Comparison of ENCODE assay signal across 17 cellular contexts in the genomic region with DNA sequence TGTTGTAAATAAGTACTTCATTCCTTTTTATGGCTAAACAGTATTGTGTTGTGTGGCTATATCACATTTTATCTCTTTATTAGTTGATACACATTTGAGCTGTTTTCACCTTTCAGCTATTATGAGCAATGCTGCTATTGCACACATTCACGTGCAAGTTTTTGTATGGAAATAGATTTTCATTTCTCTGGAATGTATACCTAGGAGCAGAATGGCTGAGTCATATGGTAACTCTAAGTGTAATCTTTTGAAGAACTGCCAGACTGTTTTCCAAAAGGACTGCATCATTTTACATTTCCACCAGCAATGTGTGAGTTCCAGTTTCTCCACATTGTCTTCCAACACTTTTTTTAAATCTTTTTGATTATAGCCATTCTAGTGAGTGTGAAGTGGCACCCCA.
DNase-seq lines count a peak whose midpoint lies in the region; ATAC-seq and TF ChIP-seq lines count a peak whose summit lies in the region.
"Had no signal": no experiment of that assay in that cellular context is flagged by ENCODE, and none has a peak within 500 bp of the region (broad histone marks: within the 10 kb centered on the region; RNA-seq: fewer than 3 reads in every experiment).

No MANE protein-coding gene starts in this region.

- peaks cover 2% of the 10 kb centered on the region for H3K27me3 Mint-ChIP-seq in nephron progenitor cell (ENCODE audit: low read depth, poor library complexity)
- H3K27me3 Mint-ChIP-seq: dendritic cell treated with granulocyte-macrophage colony-stimulating factor and Interleukin-4, amounts not matched to agents 40 ng/mL and 50 ng/mL, for 4 days had no signal

- H3K27me3 ChIP-seq in PC-9 (ENCODE audit: insufficient read depth, low read depth): no peaks in the 10 kb centered on the region
- H3K27me3 ChIP-seq: pancreas had no signal

- BruUV-seq in PC-9 (replicated peaks; lab: Mats Ljungman, UMichigan): no TSS peak

- peaks cover 23% of the 10 kb centered on the region for H3K4me1 ChIP-seq in PC-9 (replicated peaks; ENCODE audit: insufficient read depth)

- 0 out of 2 replicates have a peak, but pooled peaks cover 12% of the 10 kb centered on the region for H3K9me3 ChIP-seq in PC-9 (ENCODE audit: insufficient read depth, low read depth)
- H3K9me3 ChIP-seq: Caco-2, pancreas had no signal

- intact Hi-C loops in PC-9 (cut with micrococcal nuclease; ENCODE audit: unreplicated experiment): no loop called here

- TF ChIP-seq CTCF in PC-9 (conservative IDR thresholded peaks at IDR 0.05) (no peak), epithelial cell of esophagus (IDR thresholded peaks at IDR 0.05; ENCODE audit: insufficient read depth, low read depth, low read length, missing control alignments) (no peak), retinal pigment epithelial cell (conservative IDR thresholded peaks at IDR 0.05; ENCODE audit: low read depth, low read length) (no peak), nephron progenitor cell (IDR thresholded peaks at IDR 0.05) (no peak)

- H3K9me2 ChIP-seq in PC-9 (ENCODE audit: insufficient read depth): no peaks in the 10 kb centered on the region

- H3K36me3 Mint-ChIP-seq in nephron progenitor cell (ENCODE audit: low read depth): no peaks in the 10 kb centered on the region
- H3K36me3 Mint-ChIP-seq: activated CD4-positive, alpha-beta memory T cell treated with anti-CD3 and anti-CD28 coated beads for 36 hours had no signal

- ATAC-seq in GM19023 (IDR thresholded peaks at IDR 0.05; ENCODE audit: unreplicated experiment): no peak
- ATAC-seq: GM23338; K562; stimulated activated naive CD8-positive, alpha-beta T cell treated with anti-CD3 and anti-CD28 coated beads, Interleukin-15, amount 100 ng/mL, for 72 hours had no signal

- no peak overlapping the region for H3K27ac Mint-ChIP-seq in nephron progenitor cell
- H3K27ac Mint-ChIP-seq: activated CD4-positive, alpha-beta memory T cell treated with anti-CD3 and anti-CD28 coated beads for 36 hours; dendritic cell treated with granulocyte-macrophage colony-stimulating factor and Interleukin-4, amounts not matched to agents 40 ng/mL and 50 ng/mL, for 4 days; GM23338; stimulated activated naive CD8-positive, alpha-beta T cell treated with anti-CD3 and anti-CD28 coated beads, Interleukin-15, amount 100 ng/mL, for 72 hours had no signal

- H3F3A ChIP-seq in PC-9 (ENCODE audit: insufficient read depth, low read depth): peaks cover 34% of the 10 kb centered on the region

- peaks cover 89% of the 10 kb centered on the region for H3K79me2 ChIP-seq in PC-9 (ENCODE audit: low read depth)

- peak overlapping the region; percentile 76 for H3K27ac ChIP-seq in PC-9
- H3K27ac ChIP-seq: pancreas had no signal

- POLR2A ChIA-PET in PC-9 (lab: Charles Lee; ENCODE audit: unreplicated experiment): interaction anchor here (0.7 kb wide), 1 partner anchor 203 kb away, joined by 8 read pairs; no protein-coding TSS in a partner anchor

- peaks cover 5% of the 10 kb centered on the region for H3K4me1 Mint-ChIP-seq in nephron progenitor cell
- H3K4me1 Mint-ChIP-seq: stimulated activated naive CD8-positive, alpha-beta T cell treated with anti-CD3 and anti-CD28 coated beads, Interleukin-15, amount 100 ng/mL, for 72 hours had no signal

- H2AFZ ChIP-seq in PC-9: no peak overlapping the region
- H2AFZ ChIP-seq: GM23338 had no signal

- no peak overlapping the region for H3K4me3 Mint-ChIP-seq in nephron progenitor cell
- H3K4me3 Mint-ChIP-seq: activated CD4-positive, alpha-beta memory T cell treated with anti-CD3 and anti-CD28 coated beads for 36 hours; dendritic cell treated with granulocyte-macrophage colony-stimulating factor and Interleukin-4, amounts not matched to agents 40 ng/mL and 50 ng/mL, for 4 days; GM23338; stimulated activated naive CD8-positive, alpha-beta T cell treated with anti-CD3 and anti-CD28 coated beads, Interleukin-15, amount 100 ng/mL, for 72 hours had no signal

- H4K20me1 ChIP-seq in PC-9 (ENCODE audit: insufficient read depth): no peaks in the 10 kb centered on the region

- DNase-seq in GM04504 (ENCODE audit: low read depth): peak; percentile 67
- DNase-seq in PC-9: peak; percentile 9 to 88
- peak; percentile 93 for DNase-seq in epithelial cell of esophagus (ENCODE audit: low read depth)
- DNase-seq in retinal pigment epithelial cell (ENCODE audit: low read depth): peak; percentile 70
- no peak for DNase-seq in nephron progenitor cell
- DNase-seq in cerebellum (ENCODE audit: low spot score): no peak
- DNase-seq: activated CD4-positive, alpha-beta memory T cell treated with anti-CD3 and anti-CD28 coated beads for 36 hours; activated naive CD4-positive, alpha-beta T cell treated with anti-CD3 and anti-CD28 coated beads, Interleukin-2, amount 50 U/mL, for 16 hours; Caco-2; hypothalamus; NCI-H2029 treated with DMSO at 0.1 percent for 48 hours; pancreas; stimulated activated naive CD8-positive, alpha-beta T cell treated with anti-CD3 and anti-CD28 coated beads, Interleukin-15, amount 100 ng/mL, for 72 hours had no signal

- H3K4me3 ChIP-seq in PC-9 (no peak overlapping the region; the same call in 1 of the 2 replicates), epithelial cell of esophagus (ENCODE audit: low read length) (no peak overlapping the region), retinal pigment epithelial cell (ENCODE audit: low read length) (no peak overlapping the region)
- H3K4me3 ChIP-seq: GM23338, K562, pancreas had no signal

- CTCF ChIA-PET in PC-9 (lab: Charles Lee): interaction anchor here (0.7 kb wide), 2 partner anchors 66 to 88 kb away, joined by 3 to 4 read pairs; no protein-coding TSS in a partner anchor

- H3K36me3 ChIP-seq in PC-9 (ENCODE audit: low read depth): peaks cover 21% of the 10 kb centered on the region
- H3K36me3 ChIP-seq: pancreas had no signal

- H3K4me2 ChIP-seq in PC-9: peak overlapping the region; percentile 37; the same call in 1 of the 2 replicates
- H3K4me2 ChIP-seq: GM23338 had no signal

- no peaks in the 10 kb centered on the region for H3K9me3 Mint-ChIP-seq in nephron progenitor cell
- H3K9me3 Mint-ChIP-seq: activated CD4-positive, alpha-beta memory T cell treated with anti-CD3 and anti-CD28 coated beads for 36 hours; dendritic cell treated with granulocyte-macrophage colony-stimulating factor and Interleukin-4, amounts not matched to agents 40 ng/mL and 50 ng/mL, for 4 days; GM23338; stimulated activated naive CD8-positive, alpha-beta T cell treated with anti-CD3 and anti-CD28 coated beads, Interleukin-15, amount 100 ng/mL, for 72 hours had no signal

Comparison
In these comparisons a context has a peak if more than half of its experiments do, and no peak if none do; other contexts are left out.
1. DNase-seq: peak in GM04504 (single experiment), PC-9 (2 of 2), epithelial cell of esophagus (single experiment) and retinal pigment epithelial cell (single experiment); none in nephron progenitor cell (single experiment) and cerebellum (single experiment).